Comparison of ENCODE assay signal across 27 cellular contexts in genomic region chr17:49491370-49491769, GRCh38. TPM values are rescaled to one million over a fixed set of nuclear protein-coding genes. Genes with fewer than 3 reads are reported as not detected.
"Had no signal": no experiment of that assay in that cellular context is flagged by ENCODE, and none has a peak within 500 bp of the region (broad histone marks: within the 10 kb centered on the region; RNA-seq: fewer than 3 reads in every experiment).

No MANE protein-coding gene starts in this region.

- H3K4me3 ChIP-seq: ovary, psoas muscle, right lobe of liver, sigmoid colon, stomach, thoracic aorta, thyroid gland, tibial nerve, upper lobe of left lung, vagina had no signal

- H3K36me3 ChIP-seq: ovary, right lobe of liver, sigmoid colon, stomach, thoracic aorta, thyroid gland, tibial nerve, upper lobe of left lung, vagina had no signal

- ATAC-seq: naive thymus-derived CD8-positive, alpha-beta T cell; natural killer cell treated with Interleukin-12 subunit alpha and Interleukin-12 subunit beta and Interleukin-15 and Interleukin-18, amount 100 ng/mL, for 72 hours; psoas muscle; right cardiac atrium; right lobe of liver; stimulated activated memory B cell treated with anti-CD40 and anti-IgM and Interleukin-4, amounts not matched to agents 10 μg/mL and 1 μg/mL and 100 μg/mL, for 72 hours had no signal

- H3K9me3 Mint-ChIP-seq: naive B cell; naive thymus-derived CD8-positive, alpha-beta T cell; natural killer cell treated with Interleukin-12 subunit alpha and Interleukin-12 subunit beta and Interleukin-15 and Interleukin-18, amount 100 ng/mL, for 72 hours; stimulated activated memory B cell treated with anti-CD40 and anti-IgM and Interleukin-4, amounts not matched to agents 10 μg/mL and 1 μg/mL and 100 μg/mL, for 72 hours; stimulated activated naive CD8-positive, alpha-beta T cell treated with anti-CD3 and anti-CD28 coated beads, Interleukin-15, Interleukin-2, amounts not matched to agents 100 ng/mL and 50 ng/mL, for 24 hours had no signal

- H3K36me3 Mint-ChIP-seq: naive B cell; naive thymus-derived CD8-positive, alpha-beta T cell; natural killer cell treated with Interleukin-12 subunit alpha and Interleukin-12 subunit beta and Interleukin-15 and Interleukin-18, amount 100 ng/mL, for 72 hours; stimulated activated memory B cell treated with anti-CD40 and anti-IgM and Interleukin-4, amounts not matched to agents 10 μg/mL and 1 μg/mL and 100 μg/mL, for 72 hours had no signal

- DNase-seq: naive B cell; naive thymus-derived CD8-positive, alpha-beta T cell; occipital lobe; ovary; posterior cingulate gyrus; psoas muscle; right lobe of liver; sigmoid colon; small intestine; stimulated activated CD4-positive, alpha-beta T cell treated with anti-CD3 and anti-CD28 coated beads, Interleukin-1b, Interleukin-23, amount 100 ng/mL, for 48 hours; stimulated activated CD4-positive, alpha-beta T cell treated with anti-CD3 and anti-CD28 coated beads, Interleukin-4, amount 100 ng/mL, for 1 hour; stimulated activated CD4-positive, alpha-beta T cell treated with anti-CD3 and anti-CD28 coated beads, Interleukin-4, amount 100 ng/mL, for 4 hours; stimulated activated CD8-positive, alpha-beta memory T cell treated with anti-CD3 and anti-CD28 coated beads, Interleukin-4, amount 100 ng/mL, for 48 hours; stimulated activated naive CD4-positive, alpha-beta T cell; stomach; thyroid gland; trophoblast cell; upper lobe of left lung had no signal

- H3K9me3 ChIP-seq: ovary, psoas muscle, right lobe of liver, sigmoid colon, stomach, thoracic aorta, thyroid gland, tibial nerve, upper lobe of left lung, vagina had no signal

- H3K27ac Mint-ChIP-seq: natural killer cell treated with Interleukin-12 subunit alpha and Interleukin-12 subunit beta and Interleukin-15 and Interleukin-18, amount 100 ng/mL, for 72 hours; progenitor cell of endocrine pancreas; stimulated activated memory B cell treated with anti-CD40 and anti-IgM and Interleukin-4, amounts not matched to agents 10 μg/mL and 1 μg/mL and 100 μg/mL, for 72 hours; stimulated activated naive CD8-positive, alpha-beta T cell treated with anti-CD3 and anti-CD28 coated beads, Interleukin-15, Interleukin-2, amounts not matched to agents 100 ng/mL and 50 ng/mL, for 24 hours had no signal

- H3K27ac ChIP-seq: ovary, parathyroid adenoma, psoas muscle, right lobe of liver, sigmoid colon, stomach, thoracic aorta, thyroid gland, tibial nerve, upper lobe of left lung, vagina had no signal

- H3K4me3 Mint-ChIP-seq: naive thymus-derived CD8-positive, alpha-beta T cell; natural killer cell treated with Interleukin-12 subunit alpha and Interleukin-12 subunit beta and Interleukin-15 and Interleukin-18, amount 100 ng/mL, for 72 hours; stimulated activated memory B cell treated with anti-CD40 and anti-IgM and Interleukin-4, amounts not matched to agents 10 μg/mL and 1 μg/mL and 100 μg/mL, for 72 hours; stimulated activated naive CD8-positive, alpha-beta T cell treated with anti-CD3 and anti-CD28 coated beads, Interleukin-15, Interleukin-2, amounts not matched to agents 100 ng/mL and 50 ng/mL, for 24 hours had no signal

RNA-seq across cellular contexts. Expression of gene NGFR, which starts 3.7 kb away (rescaled TPM):
- polyA plus RNA-seq: naive thymus-derived CD8-positive, alpha-beta T cell had no signal
